3 cellular contexts compared by ENCODE assay signal in the genomic region with DNA sequence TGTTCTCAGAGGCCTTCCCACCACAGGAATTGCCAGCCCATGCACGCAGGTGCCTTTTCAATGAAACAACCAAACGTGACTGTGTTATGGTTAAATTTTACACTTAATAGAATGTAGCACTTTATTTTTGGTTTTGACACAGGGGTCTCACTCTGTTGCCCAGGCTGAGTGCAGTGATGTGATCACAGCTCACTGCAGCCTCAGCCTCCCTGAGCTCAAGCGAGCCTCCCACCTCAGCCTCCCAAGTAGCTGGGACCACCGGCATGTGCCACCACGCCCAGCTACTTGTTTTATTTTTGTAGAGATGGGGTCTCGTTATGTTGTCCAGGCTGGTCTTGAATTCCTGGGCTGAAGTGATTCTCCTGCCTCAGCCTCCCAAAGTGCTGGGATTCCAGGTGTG.
TF ChIP-seq lines count a peak whose summit lies in the region.

No MANE protein-coding gene starts in this region.

TF ChIP-seq in HEK293, 187 proteins besides CTCF, POLR2A, EP300 and RAD21:
- TF ChIP-seq ZNF121 (tag by site-specific recombination; IDR thresholded peaks at IDR 0.05), result peak; percentile 63; the same call in 1 of the 2 replicates
- TF ChIP-seq HOXC10 (CRISPR knock-in tag; IDR thresholded peaks at IDR 0.05), result no peak
TF ChIP-seq in HEK293: peak in this region for 1.

TF ChIP-seq in K562, 482 proteins besides CTCF, POLR2A, EP300 and RAD21:
- TF ChIP-seq TBL1XR1 (IDR thresholded peaks at IDR 0.05; ENCODE audit: low read length in 2 of 2) (no peak), ZNF121 (CRISPR knock-in tag; conservative IDR thresholded peaks at IDR 0.05) (peak; percentile 87)
- TF ChIP-seq, protein P1, sequence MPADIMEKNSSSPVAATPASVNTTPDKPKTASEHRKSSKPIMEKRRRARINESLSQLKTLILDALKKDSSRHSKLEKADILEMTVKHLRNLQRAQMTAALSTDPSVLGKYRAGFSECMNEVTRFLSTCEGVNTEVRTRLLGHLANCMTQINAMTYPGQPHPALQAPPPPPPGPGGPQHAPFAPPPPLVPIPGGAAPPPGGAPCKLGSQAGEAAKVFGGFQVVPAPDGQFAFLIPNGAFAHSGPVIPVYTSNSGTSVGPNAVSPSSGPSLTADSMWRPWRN (IDR thresholded peaks at IDR 0.05; ENCODE audit: low read depth), result no peak
TF ChIP-seq in K562: peak in this region for 1.

TF ChIP-seq in endothelial cell of umbilical vein, 7 proteins besides CTCF, POLR2A, EP300 and RAD21:
- TF ChIP-seq POLR2AphosphoS5 (IDR thresholded peaks at IDR 0.05; ENCODE audit: insufficient read depth, low read depth, low read length), result no peak
- TF ChIP-seq MYC (IDR thresholded peaks at IDR 0.05; ENCODE audit: low read depth, low read length), result no peak
